Comparison of ENCODE assay signal across 2 cellular contexts in genomic region chr10:102812213-102812876, GRCh38.
TF ChIP-seq lines count a peak whose summit lies in the region.

No MANE protein-coding gene starts in this region.

TF ChIP-seq in H1, 55 proteins besides CTCF, POLR2A, EP300 and RAD21 (continues in another document):
- no peak for TF ChIP-seq CHD7 (IDR thresholded peaks at IDR 0.05; ENCODE audit: insufficient replicate concordance, low read length)
- TF ChIP-seq FOSL1 (IDR thresholded peaks at IDR 0.05; ENCODE audit: insufficient read depth, low read depth, low read length), result no peak
- TF ChIP-seq SIN3A (conservative IDR thresholded peaks at IDR 0.05 in 1 of 2, IDR thresholded peaks at IDR 0.05 in 1 of 2; ENCODE audit: low read depth in 1 of 2, low read length in 2 of 2), result no peak
- no peak for TF ChIP-seq TCF12 (IDR thresholded peaks at IDR 0.05; ENCODE audit: low read depth, low read length)
- TF ChIP-seq TEAD4 (IDR thresholded peaks at IDR 0.05; ENCODE audit: low read depth, low read length), result no peak
- TF ChIP-seq ASH2L (IDR thresholded peaks at IDR 0.05; ENCODE audit: low read length), result no peak
- no peak for TF ChIP-seq KDM1A (IDR thresholded peaks at IDR 0.05; ENCODE audit: borderline replicate concordance, low read length)
- no peak for TF ChIP-seq SIX5 (IDR thresholded peaks at IDR 0.05; ENCODE audit: low read depth, low read length)
- TF ChIP-seq MAX (IDR thresholded peaks at IDR 0.05), result no peak
- no peak for TF ChIP-seq YY1 (IDR thresholded peaks at IDR 0.05; ENCODE audit: low read depth, low read length)
- TF ChIP-seq E2F6 (IDR thresholded peaks at IDR 0.05), result no peak
- TF ChIP-seq CTBP2 (IDR thresholded peaks at IDR 0.05; ENCODE audit: borderline replicate concordance, insufficient read depth, insufficient read length, low read length), result no peak
- TF ChIP-seq CHD1 (IDR thresholded peaks at IDR 0.05; ENCODE audit: low read depth, low read length), result no peak
- no peak for TF ChIP-seq CEBPB (IDR thresholded peaks at IDR 0.05; ENCODE audit: low read depth, low read length)
- TF ChIP-seq BRCA1 (IDR thresholded peaks at IDR 0.05; ENCODE audit: low read depth, low read length), result no peak
- no peak for TF ChIP-seq RFX5 (IDR thresholded peaks at IDR 0.05; ENCODE audit: borderline replicate concordance, low read depth, low read length)
- TF ChIP-seq MAFK (IDR thresholded peaks at IDR 0.05; ENCODE audit: low read depth, low read length), result no peak

TF ChIP-seq in HEK293T, 16 proteins besides CTCF, POLR2A, EP300 and RAD21:
- TF ChIP-seq ZNF384 (IDR thresholded peaks at IDR 0.05) (no peak), FOXK2 (IDR thresholded peaks at IDR 0.05) (no peak), PKNOX1 (IDR thresholded peaks at IDR 0.05) (no peak), ELF4 (IDR thresholded peaks at IDR 0.05) (no peak), LEF1 (IDR thresholded peaks at IDR 0.05; ENCODE audit: borderline replicate concordance) (no peak), HDGF (IDR thresholded peaks at IDR 0.05; ENCODE audit: borderline replicate concordance) (no peak), BHLHE40 (IDR thresholded peaks at IDR 0.05; ENCODE audit: borderline replicate concordance) (no peak), FOXM1 (IDR thresholded peaks at IDR 0.05; ENCODE audit: borderline replicate concordance) (no peak), FOXA1 (IDR thresholded peaks at IDR 0.05) (no peak), SUZ12 (IDR thresholded peaks at IDR 0.05) (no peak), CTBP1 (IDR thresholded peaks at IDR 0.05; ENCODE audit: borderline replicate concordance) (no peak), L3MBTL2 (conservative IDR thresholded peaks at IDR 0.05) (no peak), TARDBP (IDR thresholded peaks at IDR 0.05) (no peak), ARNT (IDR thresholded peaks at IDR 0.05) (no peak), SP1 (IDR thresholded peaks at IDR 0.05) (no peak), NFRKB (IDR thresholded peaks at IDR 0.05) (no peak)
